In genomic region chr21:46183910-46184624, GRCh38 we compare ENCODE assay signal across 9 cellular contexts.
DNase-seq lines count a peak whose midpoint lies in the region; ATAC-seq lines count a peak whose summit lies in the region.
"Had no signal": no experiment of that assay in that cellular context is flagged by ENCODE, and none has a peak within 500 bp of the region (broad histone marks: within the 10 kb centered on the region; RNA-seq: fewer than 3 reads in every experiment).

Gene SPATC1L (minus strand): TSS chr21:46184459. CDS start chr21:46182816, 1,643 bp downstream.

- H3K9ac ChIP-seq in HUES6 (ENCODE audit: low read length) = peak within 1 kb of the TSS; percentile 87

- H3K4me1 ChIP-seq in HUES6 (ENCODE audit: control insufficient read depth, insufficient read depth, low read length) = peaks cover 35% of the 10 kb centered on the region

- H3K9me3 ChIP-seq in HUES6 (ENCODE audit: control insufficient read depth, insufficient read depth, low read depth, low read length) = no peaks in the 10 kb centered on the region
- H3K9me3 ChIP-seq: A549 had no signal

- peaks cover 6% of the 10 kb centered on the region for H3K4me1 Mint-ChIP-seq in T-helper 1 cell treated with Interleukin-12 subunit alpha and Interleukin-12 subunit beta and Interleukin-4 antibody, amounts not matched to agents 30 μg/mL and 1 μg/mL, for 36 hours (ENCODE audit: low read depth)
- no peaks in the 10 kb centered on the region for H3K4me1 Mint-ChIP-seq in central memory CD8-positive, alpha-beta T cell

- no peaks in the 10 kb centered on the region for H3K27me3 Mint-ChIP-seq in T-helper 1 cell treated with Interleukin-12 subunit alpha and Interleukin-12 subunit beta and Interleukin-4 antibody, amounts not matched to agents 30 μg/mL and 1 μg/mL, for 36 hours (ENCODE audit: low read depth)
- H3K27me3 Mint-ChIP-seq in central memory CD8-positive, alpha-beta T cell = no peaks in the 10 kb centered on the region

- H3K36me3 Mint-ChIP-seq in T-helper 1 cell treated with Interleukin-12 subunit alpha and Interleukin-12 subunit beta and Interleukin-4 antibody, amounts not matched to agents 30 μg/mL and 1 μg/mL, for 36 hours (ENCODE audit: low read depth) = no peaks in the 10 kb centered on the region
- H3K36me3 Mint-ChIP-seq in central memory CD8-positive, alpha-beta T cell (ENCODE audit: insufficient read depth) = peaks cover 3% of the 10 kb centered on the region

- H3K27ac Mint-ChIP-seq in T-helper 1 cell treated with Interleukin-12 subunit alpha and Interleukin-12 subunit beta and Interleukin-4 antibody, amounts not matched to agents 30 μg/mL and 1 μg/mL, for 36 hours = peak within 1 kb of the TSS; percentile 75
- peak within 1 kb of the TSS; percentile 26 for H3K27ac Mint-ChIP-seq in central memory CD8-positive, alpha-beta T cell (ENCODE audit: low read depth)

- peaks cover 17% of the 10 kb centered on the region for H3K36me3 ChIP-seq in HUES6 (ENCODE audit: control insufficient read depth, insufficient read depth, low read length)

- H3K4me3 Mint-ChIP-seq in T-helper 1 cell treated with Interleukin-12 subunit alpha and Interleukin-12 subunit beta and Interleukin-4 antibody, amounts not matched to agents 30 μg/mL and 1 μg/mL, for 36 hours = peak within 1 kb of the TSS; percentile 86
- H3K4me3 Mint-ChIP-seq in central memory CD8-positive, alpha-beta T cell = peak within 1 kb of the TSS; percentile 71

- DNase-seq in NCI-H1092 treated with DMSO at 0.1 percent for 48 hours (lab: John Stamatoyannopoulos, UW) = peak; percentile 45
- DNase-seq in NCI-H1092 (lab: John Stamatoyannopoulos, UW) = no peak
- no peak for DNase-seq in central memory CD8-positive, alpha-beta T cell (ENCODE audit: low spot score in 2 of 2)
- DNase-seq in inferior parietal cortex (ENCODE audit: extremely low spot score) = peak; percentile 58

- no peak for ATAC-seq in central memory CD8-positive, alpha-beta T cell (replicated peaks; ENCODE audit: extremely low read depth, poor library complexity, severe bottlenecking)
- ATAC-seq in GM18517 (IDR thresholded peaks at IDR 0.05; ENCODE audit: unreplicated experiment) = no peak

- no peaks in the 10 kb centered on the region for H3K27me3 ChIP-seq in HUES6 (ENCODE audit: control insufficient read depth, insufficient read depth, low read length)

- H3K27ac ChIP-seq in HUES6 (ENCODE audit: low read depth, low read length) = peak within 1 kb of the TSS; percentile 84
- peak within 1 kb of the TSS in 18 of 21 experiments; percentile 23 to 86 (median 62) for H3K27ac ChIP-seq in skin epidermis
- H3K27ac ChIP-seq: A549 had no signal

- no peaks in the 10 kb centered on the region for H3K9me3 Mint-ChIP-seq in T-helper 1 cell treated with Interleukin-12 subunit alpha and Interleukin-12 subunit beta and Interleukin-4 antibody, amounts not matched to agents 30 μg/mL and 1 μg/mL, for 36 hours
- no peaks in the 10 kb centered on the region for H3K9me3 Mint-ChIP-seq in central memory CD8-positive, alpha-beta T cell

- H3K4me3 ChIP-seq in HUES6 (ENCODE audit: low read depth, low read length) (peak within 1 kb of the TSS; percentile 93), skin epidermis (peak within 1 kb of the TSS; percentile 29 to 65 (median 48))
- H3K4me3 ChIP-seq: A549 had no signal

Comparison
In these comparisons a context has a peak if more than half of its experiments do, and no peak if none do; other contexts are left out.
1. DNase-seq: peak in NCI-H1092 treated with DMSO at 0.1 percent for 48 hours (single experiment) and inferior parietal cortex (single experiment); none in NCI-H1092 (single experiment) and central memory CD8-positive, alpha-beta T cell (0 of 2).